In the genomic region with DNA sequence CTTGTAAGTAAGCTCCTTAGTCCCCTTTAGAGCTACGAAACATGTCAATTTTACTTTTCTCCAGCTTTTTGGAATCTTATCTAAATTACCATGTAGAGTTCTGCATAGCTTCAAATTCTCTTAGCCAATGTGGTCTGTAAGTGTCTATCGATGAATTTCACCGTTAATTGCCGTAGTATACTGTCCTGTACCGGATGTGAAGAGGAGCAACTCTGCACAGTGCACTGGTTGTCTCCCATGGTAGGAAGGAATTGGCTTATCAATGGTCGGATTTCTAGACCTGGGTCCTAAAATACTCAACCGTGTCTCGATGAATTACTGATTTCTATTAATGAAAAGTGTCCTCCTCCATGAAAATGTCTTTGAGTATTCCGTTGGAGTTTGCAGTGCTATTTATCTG, we compare ENCODE assay signal across 8 cellular contexts. TPM values are rescaled to one million over a fixed set of nuclear protein-coding genes. Genes with fewer than 3 reads are reported as not detected.
A peak's percentile ranks its signal among the peaks of the same experiment; 100 is the strongest.
DNase-seq lines count a peak whose midpoint lies in the region; ATAC-seq and TF ChIP-seq lines count a peak whose summit lies in the region.

No MANE protein-coding gene starts in this region.

- no peaks in the 10 kb centered on the region for H3K9me3 ChIP-seq in right cardiac atrium (ENCODE audit: control insufficient read depth, low read length)
- no peaks in the 10 kb centered on the region for H3K9me3 ChIP-seq in stomach

- peaks cover 5% of the 10 kb centered on the region for H3K4me1 ChIP-seq in right cardiac atrium (ENCODE audit: control insufficient read depth, insufficient read depth, low read length)
- peaks cover 13 to 59% (median 39%) of the 10 kb centered on the region in 4 donors for H3K4me1 ChIP-seq in stomach

- intact Hi-C loops in right cardiac atrium (cut with DNase I), result no loop called here
- intact Hi-C loops in stomach (cut with DNase I; ENCODE audit: low total_unique reads), result no loop called here

- TF ChIP-seq CTCF in stomach (IDR thresholded peaks at IDR 0.05), result no peak

- no peak overlapping the region for H3K27ac ChIP-seq in right cardiac atrium (ENCODE audit: low read length)
- peak overlapping the region in 1 of 5 donors; percentile 97 for H3K27ac ChIP-seq in stomach

- WGBS in right cardiac atrium, result 30% methylated on average over 9 of the region's 9 CpGs
- WGBS in stomach, 5 donors, result 9 to 22% (median 13%) methylated on average over 9 of the region's 9 CpGs

- ATAC-seq in right cardiac atrium (no peak), GM19328 (IDR thresholded peaks at IDR 0.05; ENCODE audit: unreplicated experiment) (no peak)

- TF ChIP-seq POLR2A in stomach (IDR thresholded peaks at IDR 0.05), result no peak

- no peak for TF ChIP-seq EP300 in stomach (IDR thresholded peaks at IDR 0.05)

- peak; percentile 18 for DNase-seq in SIG-M5 treated with dmso at 0.1 percent for 504 hours (lab: John Stamatoyannopoulos, UW; ENCODE audit: unreplicated experiment)
- no peak for DNase-seq in SIG-M5 (lab: John Stamatoyannopoulos, UW)
- no peak for DNase-seq in right cardiac atrium
- no peak for DNase-seq in stomach
- no peak for DNase-seq in SHP77 treated with DMSO at 0.1 percent for 48 hours (lab: John Stamatoyannopoulos, UW)
- DNase-seq in ecto neural progenitor cell (ENCODE audit: low spot score), result no peak

- H3K4me3 ChIP-seq in right cardiac atrium (ENCODE audit: low read length), result peak overlapping the region; percentile 95
- H3K4me3 ChIP-seq in stomach, result peak overlapping the region; percentile 70 to 92 (median 82)

- H3K36me3 ChIP-seq in stomach, result no peaks in the 10 kb centered on the region

- H3K27me3 ChIP-seq in right cardiac atrium (ENCODE audit: control insufficient read depth, insufficient read depth) (no peaks in the 10 kb centered on the region), stomach (no peaks in the 10 kb centered on the region)

TF ChIP-seq in PFSK-1, 5 proteins besides CTCF, POLR2A, EP300 and RAD21:
- TF ChIP-seq SIN3A (IDR thresholded peaks at IDR 0.05; ENCODE audit: borderline replicate concordance, insufficient read depth, low read length), result peak; percentile 64; the same call in 1 of the 2 replicates
- TF ChIP-seq, protein P1, sequence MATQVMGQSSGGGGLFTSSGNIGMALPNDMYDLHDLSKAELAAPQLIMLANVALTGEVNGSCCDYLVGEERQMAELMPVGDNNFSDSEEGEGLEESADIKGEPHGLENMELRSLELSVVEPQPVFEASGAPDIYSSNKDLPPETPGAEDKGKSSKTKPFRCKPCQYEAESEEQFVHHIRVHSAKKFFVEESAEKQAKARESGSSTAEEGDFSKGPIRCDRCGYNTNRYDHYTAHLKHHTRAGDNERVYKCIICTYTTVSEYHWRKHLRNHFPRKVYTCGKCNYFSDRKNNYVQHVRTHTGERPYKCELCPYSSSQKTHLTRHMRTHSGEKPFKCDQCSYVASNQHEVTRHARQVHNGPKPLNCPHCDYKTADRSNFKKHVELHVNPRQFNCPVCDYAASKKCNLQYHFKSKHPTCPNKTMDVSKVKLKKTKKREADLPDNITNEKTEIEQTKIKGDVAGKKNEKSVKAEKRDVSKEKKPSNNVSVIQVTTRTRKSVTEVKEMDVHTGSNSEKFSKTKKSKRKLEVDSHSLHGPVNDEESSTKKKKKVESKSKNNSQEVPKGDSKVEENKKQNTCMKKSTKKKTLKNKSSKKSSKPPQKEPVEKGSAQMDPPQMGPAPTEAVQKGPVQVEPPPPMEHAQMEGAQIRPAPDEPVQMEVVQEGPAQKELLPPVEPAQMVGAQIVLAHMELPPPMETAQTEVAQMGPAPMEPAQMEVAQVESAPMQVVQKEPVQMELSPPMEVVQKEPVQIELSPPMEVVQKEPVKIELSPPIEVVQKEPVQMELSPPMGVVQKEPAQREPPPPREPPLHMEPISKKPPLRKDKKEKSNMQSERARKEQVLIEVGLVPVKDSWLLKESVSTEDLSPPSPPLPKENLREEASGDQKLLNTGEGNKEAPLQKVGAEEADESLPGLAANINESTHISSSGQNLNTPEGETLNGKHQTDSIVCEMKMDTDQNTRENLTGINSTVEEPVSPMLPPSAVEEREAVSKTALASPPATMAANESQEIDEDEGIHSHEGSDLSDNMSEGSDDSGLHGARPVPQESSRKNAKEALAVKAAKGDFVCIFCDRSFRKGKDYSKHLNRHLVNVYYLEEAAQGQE (IDR thresholded peaks at IDR 0.05; ENCODE audit: insufficient read depth in 1 of 2, low read depth in 2 of 2, low read length in 2 of 2), result no peak
- 0 out of 2 replicates have a peak, but pooled peaks have one; percentile 22 for TF ChIP-seq POLR2AphosphoS5 (IDR thresholded peaks at IDR 0.05; ENCODE audit: low read depth, low read length)

RNA-seq across cellular contexts. Expression of gene NOP58, which starts 1.9 kb away (rescaled TPM):
- 64.6 TPM for polyA plus RNA-seq in PFSK-1 (2012; ENCODE audit: insufficient read length, low read depth)
- total RNA-seq in right cardiac atrium, result 10 to 100 TPM; 21.4 to 38.4 (median 23.4) TPM
- 26.8 TPM for polyA plus RNA-seq in right cardiac atrium
- total RNA-seq in stomach, result 100 to 1,000 TPM in 2 of 5 donors, 10 to 100 TPM in 3; 57.6 to 126 (median 78.0) TPM
- polyA plus RNA-seq in stomach, result 100 to 1,000 TPM in 1 of 3 donors, 10 to 100 TPM in 2; 38.0 to 116 (median 69.7) TPM

RNA-seq across cellular contexts. Expression of gene SUMO1, which starts 29.1 kb away (rescaled TPM):
- 40.9 TPM for polyA plus RNA-seq in PFSK-1 (2012; ENCODE audit: insufficient read length, low read depth)
- total RNA-seq in right cardiac atrium (10 to 100 TPM; 60.4 to 71.6 (median 65.0) TPM), stomach (100 to 1,000 TPM in 1 of 5 donors, 10 to 100 TPM in 4; 17.8 to 118 (median 41.4) TPM)
- polyA plus RNA-seq in right cardiac atrium (101 TPM), stomach (100 to 1,000 TPM in 2 of 3 donors, 10 to 100 TPM in 1; 80.3 to 105 (median 101) TPM)
